Comparison of ENCODE assay signal across 8 cellular contexts in the genomic region with DNA sequence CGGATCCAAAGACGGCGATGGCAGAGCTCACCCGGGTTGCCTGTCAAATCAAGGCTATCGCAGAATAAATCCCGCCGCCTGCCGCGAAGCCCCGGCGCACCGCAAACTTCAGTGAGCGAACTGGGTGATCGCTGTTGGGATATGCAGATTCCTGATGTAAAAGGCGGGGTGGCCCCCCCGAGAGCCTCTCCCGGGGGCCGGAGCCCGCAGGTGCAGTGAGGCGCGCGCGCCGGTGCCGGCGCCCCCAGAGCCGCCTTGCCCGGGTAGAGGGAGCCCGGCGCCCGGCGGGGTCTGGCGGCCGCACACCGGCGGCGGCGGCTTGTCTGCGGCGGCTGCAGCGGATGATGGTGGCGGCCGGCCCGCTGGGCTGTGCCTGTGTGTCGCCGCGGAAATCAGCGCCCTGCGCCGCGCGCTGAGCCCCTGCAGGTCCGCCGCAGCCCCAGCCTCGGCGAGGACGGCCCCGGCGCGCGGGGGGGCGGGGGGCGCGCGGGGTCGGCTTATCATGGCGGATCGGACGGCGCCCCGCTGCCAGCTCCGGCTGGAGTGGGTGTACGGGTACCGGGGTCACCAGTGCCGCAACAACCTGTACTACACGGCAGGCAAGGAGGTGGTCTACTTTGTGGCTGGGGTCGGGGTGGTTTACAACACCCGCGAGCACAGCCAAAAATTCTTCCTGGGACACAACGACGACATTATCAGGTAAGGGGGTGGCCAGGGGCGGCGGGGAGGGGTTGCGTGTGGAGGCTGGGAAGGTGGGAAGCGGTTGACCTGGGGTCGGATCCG. TPM values are rescaled to one million over a fixed set of nuclear protein-coding genes. Genes with fewer than 3 reads are reported as not detected.
A peak's percentile ranks its signal among the peaks of the same experiment; 100 is the strongest.
DNase-seq lines count a peak whose midpoint lies in the region; ATAC-seq and TF ChIP-seq lines count a peak whose summit lies in the region.

No MANE protein-coding gene starts in this region.

- H3K4me2 ChIP-seq in neuronal stem cell (ENCODE audit: insufficient read depth, low read length, poor library complexity, severe bottlenecking): peak overlapping the region; percentile 92

- H3K9ac ChIP-seq in neuronal stem cell (ENCODE audit: low read depth, low read length, poor library complexity): peak overlapping the region; percentile 82

- peaks cover 0 to 85% (median 32%) of the 10 kb centered on the region in 3 experiments for H3K27me3 ChIP-seq in neuronal stem cell (ENCODE audit: control insufficient read depth in 3 of 3, insufficient read depth in 3 of 3, low read depth in 1 of 3, low read length in 3 of 3)

- H2AK5ac ChIP-seq in neuronal stem cell (ENCODE audit: low read depth, low read length): no peak overlapping the region

- H2BK15ac ChIP-seq in neuronal stem cell (ENCODE audit: low read length): no peak overlapping the region

- H3K79me1 ChIP-seq in neuronal stem cell (ENCODE audit: low read depth, low read length): no peaks in the 10 kb centered on the region

- no CpG with 5 or more reads among the region's 87 CpGs for WGBS in neuronal stem cell (ENCODE audit: extremely low coverage in 2 of 2, insufficient read length in 2 of 2, insufficient replicate concordance in 1 of 2), 2 donors

- no peak overlapping the region for H2BK120ac ChIP-seq in neuronal stem cell (ENCODE audit: low read depth, low read length)

- H3K4me3 ChIP-seq in fibroblast of the aortic adventitia (ENCODE audit: low read depth, low read length): peak overlapping the region; percentile 78
- H3K4me3 ChIP-seq in neuronal stem cell (ENCODE audit: low read length in 2 of 2): peak overlapping the region; percentile 80 to 85

- H2AFZ ChIP-seq in neuronal stem cell (ENCODE audit: low read length): peak overlapping the region; percentile 98

- TF ChIP-seq CTCF in fibroblast of the aortic adventitia (IDR thresholded peaks at IDR 0.05; ENCODE audit: insufficient read depth, low read length): no peak

- H3K23ac ChIP-seq in neuronal stem cell (ENCODE audit: low read depth, low read length, poor library complexity): no peak overlapping the region

- no peaks in the 10 kb centered on the region for H3K9me3 ChIP-seq in neuronal stem cell (replicated peaks in 1 of 2; ENCODE audit: control insufficient read depth in 2 of 2, insufficient read depth in 1 of 2, low read depth in 1 of 2, low read length in 2 of 2)

- no peak overlapping the region for H3K27ac ChIP-seq in neuronal stem cell (replicated peaks; ENCODE audit: low read length)

- peaks cover 2 to 8% of the 10 kb centered on the region in 2 donors for H3K4me1 ChIP-seq in neuronal stem cell (ENCODE audit: control insufficient read depth in 2 of 2, insufficient read depth in 1 of 2, low read depth in 1 of 2, low read length in 2 of 2)

- H3K36me3 ChIP-seq in neuronal stem cell (replicated peaks in 1 of 2; ENCODE audit: control insufficient read depth in 2 of 2, insufficient read depth in 2 of 2, low read length in 2 of 2): no peaks in the 10 kb centered on the region

- H4K8ac ChIP-seq in neuronal stem cell (ENCODE audit: low read depth, low read length): no peak overlapping the region

- peak; percentile 28 for DNase-seq in EL
- peak; percentile 32 for DNase-seq in KBM-7
- DNase-seq in activated CD8-positive, alpha-beta memory T cell treated with anti-CD3 and anti-CD28 coated beads for 24 hours: peak; percentile 77
- DNase-seq in fibroblast of the aortic adventitia (ENCODE audit: low read depth): no peak
- DNase-seq in neuronal stem cell (ENCODE audit: low spot score): peak; percentile 45
- no peak for DNase-seq in A172 (ENCODE audit: low spot score)
- DNase-seq in Kasumi-1 (lab: John Stamatoyannopoulos, UW): no peak

- H3K4ac ChIP-seq in neuronal stem cell (ENCODE audit: low read length): no peak overlapping the region

- H2BK12ac ChIP-seq in neuronal stem cell (ENCODE audit: low read length): no peak overlapping the region

- H2BK5ac ChIP-seq in neuronal stem cell (ENCODE audit: low read length): no peak overlapping the region

- H4K91ac ChIP-seq in neuronal stem cell (ENCODE audit: low read depth, low read length, poor library complexity): no peak overlapping the region

- ATAC-seq in GM18907 (IDR thresholded peaks at IDR 0.05; ENCODE audit: unreplicated experiment): no peak

- peak overlapping the region; percentile 20 for H3K18ac ChIP-seq in neuronal stem cell (ENCODE audit: low read length)

- in situ Hi-C loops in KBM-7 (cut with MboI; ENCODE audit: low pct_unique_long_range_greater_than_20kb, low sequenced_read_pairs): no loop called here

- H3K14ac ChIP-seq in neuronal stem cell (ENCODE audit: low read length): no peak overlapping the region

RNA-seq across cellular contexts. Expression of a gene that starts 1.3 kb away (rescaled TPM):
- 0.49 and 2.8 TPM in 2 replicates for total RNA-seq in fibroblast of the aortic adventitia (ENCODE audit: low replicate concordance)
- 1.3 TPM for polyA plus RNA-seq in neuronal stem cell (2013, experiment 1 of 2)
- 0.98 TPM for polyA plus RNA-seq in neuronal stem cell (2013, experiment 2 of 2)
- 0.67 and 5.1 TPM in 2 replicates for total RNA-seq in A172 (2014; rRNA removed; shearing (Covaris generic))

Comparison
In these comparisons a context has a peak if more than half of its experiments do, and no peak if none do; other contexts are left out.
1. DNase-seq: peak in EL (single experiment), KBM-7 (single experiment), activated CD8-positive, alpha-beta memory T cell treated with anti-CD3 and anti-CD28 coated beads for 24 hours (single experiment) and neuronal stem cell (single experiment); none in fibroblast of the aortic adventitia (single experiment), A172 (single experiment) and Kasumi-1 (0 of 2).